Comparison of ENCODE assay signal across 22 cellular contexts in the genomic region with DNA sequence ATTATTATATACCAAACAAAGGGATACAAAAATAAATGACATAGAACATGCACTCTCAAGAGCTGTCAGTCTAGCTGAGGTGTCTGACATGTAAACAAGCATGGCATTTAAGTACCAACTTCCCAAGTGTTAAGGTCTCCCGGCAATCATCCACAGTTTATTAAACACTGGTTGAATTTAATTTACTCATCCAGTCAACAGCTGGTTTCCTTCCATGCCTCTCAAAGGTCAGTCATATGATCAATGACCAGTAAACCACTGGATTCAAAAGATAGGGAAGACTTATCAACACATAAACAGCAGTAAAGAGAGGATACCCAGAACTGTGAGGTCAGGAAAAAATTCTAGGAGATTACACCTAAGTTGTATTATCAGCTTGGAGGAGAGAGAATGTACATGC.
DNase-seq lines count a peak whose midpoint lies in the region; TF ChIP-seq lines count a peak whose summit lies in the region.
"Had no signal": no experiment of that assay in that cellular context is flagged by ENCODE, and none has a peak within 500 bp of the region (broad histone marks: within the 10 kb centered on the region; RNA-seq: fewer than 3 reads in every experiment).

No MANE protein-coding gene starts in this region.

- H3K4me1 ChIP-seq in HUES6 (ENCODE audit: control insufficient read depth, insufficient read depth, low read length) = peaks cover 47% of the 10 kb centered on the region
- H3K4me1 ChIP-seq in left ventricle myocardium inferior = peaks cover 52% of the 10 kb centered on the region
- H3K4me1 ChIP-seq: gastroesophageal sphincter had no signal

- H3K9me3 ChIP-seq in HUES6 (ENCODE audit: control insufficient read depth, insufficient read depth, low read depth, low read length) (no peaks in the 10 kb centered on the region), left ventricle myocardium inferior (replicated peaks) (no peaks in the 10 kb centered on the region)
- H3K9me3 ChIP-seq: gastroesophageal sphincter had no signal

- H3K9ac ChIP-seq in HUES6 (ENCODE audit: low read length) = no peak overlapping the region
- H3K9ac ChIP-seq: GM23248, KMS-11, neural progenitor cell had no signal

- no peak for TF ChIP-seq CTCF in left ventricle myocardium inferior (IDR thresholded peaks at IDR 0.05; ENCODE audit: borderline replicate concordance)

- intact Hi-C loops in left ventricle myocardium inferior (cut with micrococcal nuclease) = no loop called here

- H3K27me3 ChIP-seq in HUES6 (ENCODE audit: control insufficient read depth, insufficient read depth, low read length) = no peaks in the 10 kb centered on the region
- H3K27me3 ChIP-seq in left ventricle myocardium inferior (ENCODE audit: low read depth) = no peaks in the 10 kb centered on the region
- H3K27me3 ChIP-seq: gastroesophageal sphincter, neural progenitor cell had no signal

- H3K27ac ChIP-seq in HUES6 (ENCODE audit: low read depth, low read length) (0 out of 2 replicates have a peak overlapping the region, but pooled peaks have one; percentile 71), left ventricle myocardium inferior (replicated peaks) (peak overlapping the region; percentile 66)
- H3K27ac ChIP-seq: gastroesophageal sphincter, GM23248, KMS-11, neural progenitor cell had no signal

- H3K36me3 ChIP-seq in HUES6 (ENCODE audit: control insufficient read depth, insufficient read depth, low read length) (peaks cover 5% of the 10 kb centered on the region), left ventricle myocardium inferior (peaks cover 11% of the 10 kb centered on the region)
- H3K36me3 ChIP-seq: gastroesophageal sphincter had no signal

- DNase-seq in CMK (ENCODE audit: low read depth) = peak; percentile 14
- DNase-seq in amniotic epithelial cell (ENCODE audit: low read depth) = peak; percentile 32
- DNase-seq in left ventricle myocardium inferior = no peak
- no peak for DNase-seq in NCI-H146 (lab: John Stamatoyannopoulos, UW)
- DNase-seq in DMS 273 treated with DMSO at 0.1 percent for 48 hours (lab: John Stamatoyannopoulos, UW) = no peak
- DNase-seq in hepatic stellate cell (ENCODE audit: low spot score) = no peak
- no peak for DNase-seq in central memory CD4-positive, alpha-beta T cell
- DNase-seq: activated effector memory CD4-positive, alpha-beta T cell treated with anti-CD3 and anti-CD28 coated beads, Interleukin-2, amount 50 U/mL, for 16 hours; activated naive CD8-positive, alpha-beta T cell treated with anti-CD3 and anti-CD28 coated beads, Interleukin-2, amount 10 ng/mL, durations not matched to agents 7 days and 5 days; CD4-positive, CD25-positive, alpha-beta regulatory T cell; effector CD8-positive, alpha-beta T cell; GM23248; kidney; mammary epithelial cell; NCI-H187; PC-3; SIG-M5; trophoblast cell had no signal

- H3K4me3 ChIP-seq in HUES6 (ENCODE audit: low read depth, low read length) (no peak overlapping the region), left ventricle myocardium inferior (no peak overlapping the region)
- H3K4me3 ChIP-seq: gastroesophageal sphincter, GM23248, neural progenitor cell had no signal

Comparison
In these comparisons a context has a peak if more than half of its experiments do, and no peak if none do; other contexts are left out.
1. DNase-seq: peak in CMK (single experiment) and amniotic epithelial cell (single experiment); none in left ventricle myocardium inferior (single experiment), NCI-H146 (single experiment), DMS 273 treated with DMSO at 0.1 percent for 48 hours (single experiment), hepatic stellate cell (single experiment) and central memory CD4-positive, alpha-beta T cell (single experiment).